21 cellular contexts compared by ENCODE assay signal in genomic region chr10:30073767-30074060, GRCh38. TPM values are rescaled to one million over a fixed set of nuclear protein-coding genes. Genes with fewer than 3 reads are reported as not detected.
"Had no signal": no experiment of that assay in that cellular context is flagged by ENCODE, and none has a peak within 500 bp of the region (broad histone marks: within the 10 kb centered on the region; RNA-seq: fewer than 3 reads in every experiment).

No MANE protein-coding gene starts in this region.

- H3K27ac ChIP-seq: HL-60, KMS-11, RWPE1 had no signal

- H3K9ac ChIP-seq: KMS-11 had no signal

- H3K4me3 ChIP-seq: K562 had no signal

- FAIRE-seq: HTR-8/SVneo, K562 had no signal

- DNase-seq: Kasumi-1, MM.1S, NCI-H1048, NCI-H1105, NCI-H1417, NCI-H1436 treated with DMSO at 0.1 percent for 48 hours, NCI-H1694, NCI-H187 treated with DMSO at 0.1 percent for 48 hours, NCI-H2029 treated with DMSO at 0.1 percent for 48 hours, NCI-H226, NCI-H446, NCI-H510A treated with DMSO at 0.1 percent for 48 hours, NCI-H526, SHP77, T-helper 1 cell had no signal

RNA-seq across cellular contexts. Expression of gene JCAD, which starts 14.3 kb away (rescaled TPM):
- total RNA-seq: K562, M059J had no signal
